9 cellular contexts compared by ENCODE assay signal in the genomic region with DNA sequence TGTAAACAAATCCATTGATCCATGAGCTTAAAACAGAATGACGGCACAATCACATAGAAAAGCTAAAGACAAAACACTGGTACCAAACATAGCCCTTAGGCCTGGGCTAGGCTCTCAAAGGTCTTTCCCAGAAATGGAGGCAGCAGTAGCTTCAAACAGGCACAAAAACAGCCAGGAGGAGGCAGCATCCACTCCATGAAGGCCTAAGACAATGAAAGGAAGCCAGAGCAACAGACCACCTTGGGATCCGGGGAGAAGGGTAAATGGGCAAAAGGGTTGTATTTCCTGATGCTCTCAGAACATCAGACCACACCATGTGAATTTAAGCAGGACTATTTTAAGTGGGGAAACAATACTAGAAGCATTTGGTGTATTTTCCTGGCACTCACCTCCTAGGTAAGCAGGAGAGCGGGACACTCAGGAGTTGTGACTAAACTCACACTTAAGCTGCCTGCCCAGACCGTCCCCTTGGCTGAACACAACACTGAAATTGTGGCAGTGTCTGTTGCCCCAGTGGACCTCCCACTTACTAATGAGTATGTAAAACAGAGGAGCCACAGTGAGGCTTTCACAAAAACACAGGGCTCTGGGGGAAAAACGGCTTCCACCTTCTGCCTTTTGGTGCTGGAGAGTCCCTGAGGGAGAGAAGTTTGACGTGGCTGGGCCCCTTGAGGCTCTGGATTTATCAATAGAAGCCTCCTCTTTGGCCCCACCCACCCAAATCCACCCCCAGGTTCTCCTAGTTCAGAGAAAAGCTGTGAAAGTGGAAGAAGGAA. TPM values are rescaled to one million over a fixed set of nuclear protein-coding genes. Genes with fewer than 3 reads are reported as not detected.
DNase-seq lines count a peak whose midpoint lies in the region; ATAC-seq and TF ChIP-seq lines count a peak whose summit lies in the region.
"Had no signal": no experiment of that assay in that cellular context is flagged by ENCODE, and none has a peak within 500 bp of the region (broad histone marks: within the 10 kb centered on the region; RNA-seq: fewer than 3 reads in every experiment).

No MANE protein-coding gene starts in this region.

- H3K27ac ChIP-seq in Karpas-422 (ENCODE audit: low read length) (peak overlapping the region; percentile 84), neural progenitor cell (no peak overlapping the region)

- no peaks in the 10 kb centered on the region for H3K9me2 ChIP-seq in Karpas-422 (replicated peaks; ENCODE audit: insufficient read depth, low read length)

- H3K36me3 ChIP-seq in Karpas-422 (ENCODE audit: insufficient read depth, low read length) (peaks cover 31% of the 10 kb centered on the region), neural progenitor cell (no peaks in the 10 kb centered on the region)

- peak overlapping the region; percentile 23; the same call in 1 of the 2 replicates for H3K4me3 ChIP-seq in Karpas-422 (ENCODE audit: low read length)
- H3K4me3 ChIP-seq in neural progenitor cell, result no peak overlapping the region

- peaks cover 4% of the 10 kb centered on the region for H3F3A ChIP-seq in neural progenitor cell (ENCODE audit: low read depth)

- no peaks in the 10 kb centered on the region for H3K9me3 ChIP-seq in Karpas-422 (ENCODE audit: low read length)
- H3K9me3 ChIP-seq in neural progenitor cell (ENCODE audit: low read depth), result no peaks in the 10 kb centered on the region

- H3K4me2 ChIP-seq in Karpas-422 (ENCODE audit: low read depth, low read length, poor library complexity, severe bottlenecking) (peak overlapping the region; percentile 58), neural progenitor cell (no peak overlapping the region)

- H4K20me1 ChIP-seq in Karpas-422 (ENCODE audit: insufficient read depth, low read depth, low read length) (no peaks in the 10 kb centered on the region), neural progenitor cell (ENCODE audit: low read depth) (no peaks in the 10 kb centered on the region)

- peak overlapping the region; percentile 31 for H3K9ac ChIP-seq in Karpas-422 (ENCODE audit: low read length)
- H3K9ac ChIP-seq in neural progenitor cell, result no peak overlapping the region

- H3K4me1 Mint-ChIP-seq in brain (no peaks in the 10 kb centered on the region), neural progenitor cell (no peaks in the 10 kb centered on the region)
- H3K4me1 Mint-ChIP-seq: activated B cell treated with CpG ODN at 0.5 μM for 24 hours had no signal

- H3K4me3 Mint-ChIP-seq in brain (no peak overlapping the region), neural progenitor cell (no peak overlapping the region)
- H3K4me3 Mint-ChIP-seq: activated B cell treated with CpG ODN at 0.5 μM for 24 hours had no signal

- H3K36me3 Mint-ChIP-seq in brain (peaks cover 54% of the 10 kb centered on the region), neural progenitor cell (peaks cover 22% of the 10 kb centered on the region)

- H3K79me2 ChIP-seq in Karpas-422 (ENCODE audit: low read length) (no peaks in the 10 kb centered on the region), neural progenitor cell (ENCODE audit: low read depth) (no peaks in the 10 kb centered on the region)

- H3K27me3 ChIP-seq in Karpas-422 (ENCODE audit: low read length) (no peaks in the 10 kb centered on the region), neural progenitor cell (no peaks in the 10 kb centered on the region)

- no peaks in the 10 kb centered on the region for H3K27me3 Mint-ChIP-seq in brain
- H3K27me3 Mint-ChIP-seq in neural progenitor cell (ENCODE audit: insufficient read depth, low read depth), result peaks cover 2% of the 10 kb centered on the region
- H3K27me3 Mint-ChIP-seq: activated B cell treated with CpG ODN at 0.5 μM for 24 hours had no signal

- DNase-seq in NCI-H748 (lab: John Stamatoyannopoulos, UW; ENCODE audit: unreplicated experiment) (peak; percentile 5), NCI-H748 treated with DMSO at 0.1 percent for 48 hours (lab: John Stamatoyannopoulos, UW) (no peak), Karpas-422 (peak; percentile 55), neural progenitor cell (ENCODE audit: low spot score) (peak; percentile 61), GM19240 (ENCODE audit: insufficient read length, low spot score) (no peak)
- DNase-seq: activated B cell treated with CpG ODN at 0.5 μM for 24 hours had no signal

- H3K9me3 Mint-ChIP-seq in brain, result peaks cover 0 to 12% (median 3%) of the 10 kb centered on the region in 5 experiments
- no peaks in the 10 kb centered on the region for H3K9me3 Mint-ChIP-seq in neural progenitor cell
- H3K9me3 Mint-ChIP-seq: activated B cell treated with CpG ODN at 0.5 μM for 24 hours had no signal

- no peak for ATAC-seq in GM19324 (IDR thresholded peaks at IDR 0.05; ENCODE audit: low FRiP score, unreplicated experiment)
- ATAC-seq in activated CD4-positive, CD25-positive, alpha-beta regulatory T cell treated with anti-CD3 and anti-CD28 coated beads, Interleukin-2, amount 50 U/mL, for 24 hours, result no peak

- H3K4me1 ChIP-seq in Karpas-422 (ENCODE audit: low read length) (peaks cover 15% of the 10 kb centered on the region), neural progenitor cell (no peaks in the 10 kb centered on the region)

- H2AFZ ChIP-seq in Karpas-422 (ENCODE audit: low read length) (no peak overlapping the region), neural progenitor cell (replicated peaks) (no peak overlapping the region)

- peak overlapping the region in 4 of 5 experiments; percentile 28 to 91 (median 74) for H3K27ac Mint-ChIP-seq in brain
- H3K27ac Mint-ChIP-seq in neural progenitor cell, result no peak overlapping the region
- H3K27ac Mint-ChIP-seq: activated B cell treated with CpG ODN at 0.5 μM for 24 hours had no signal

- TF ChIP-seq CTCF in brain (conservative IDR thresholded peaks at IDR 0.05), result peak in 1 of 2 experiments; percentile 35
- TF ChIP-seq CTCF in neural progenitor cell (IDR thresholded peaks at IDR 0.05), result peak; percentile 52

RNA-seq across cellular contexts. Expression of a gene that starts 11.9 kb away (rescaled TPM):
- 45.0 and 50.5 TPM in 2 replicates for total RNA-seq in Karpas-422 (2014; rRNA removed; shearing (Covaris generic); ENCODE audit: low replicate concordance)
- polyA plus RNA-seq in brain (ENCODE audit: insufficient read depth, low read depth, low replicate concordance), result 66.1 TPM
- total RNA-seq in neural progenitor cell (ENCODE audit: low replicate concordance), result 89.8 and 115 TPM in 2 replicates

RNA-seq across cellular contexts. Expression of a gene that starts 32.0 kb away (rescaled TPM):
- total RNA-seq in Karpas-422 (2014; rRNA removed; shearing (Covaris generic); ENCODE audit: low replicate concordance), result 38.0 and 41.9 TPM in 2 replicates
- polyA plus RNA-seq in brain (ENCODE audit: insufficient read depth, low read depth, low replicate concordance), result 39.1 TPM
- total RNA-seq in neural progenitor cell (ENCODE audit: low replicate concordance), result 21.0 and 41.2 TPM in 2 replicates

RNA-seq across cellular contexts. Expression of a gene that starts 42.9 kb away (rescaled TPM):
- not detected in 2 replicates for total RNA-seq in Karpas-422 (2014; rRNA removed; shearing (Covaris generic); ENCODE audit: low replicate concordance)
- 3.0 TPM for polyA plus RNA-seq in brain (ENCODE audit: insufficient read depth, low read depth, low replicate concordance)
- not detected in 2 replicates for total RNA-seq in neural progenitor cell (ENCODE audit: low replicate concordance)
- total RNA-seq: activated B cell treated with CpG ODN at 0.5 μM for 24 hours had no signal

Comparison
In these comparisons a context has a peak if more than half of its experiments do, and no peak if none do; other contexts are left out.
1. DNase-seq: peak in NCI-H748 (single experiment), Karpas-422 (single experiment) and neural progenitor cell (single experiment); none in NCI-H748 treated with DMSO at 0.1 percent for 48 hours (single experiment) and GM19240 (single experiment).